ENCODE assay signal across 1 cellular context in genomic region chr1:199959033-199959774, GRCh38.
TF ChIP-seq lines count a peak whose summit lies in the region.

No MANE protein-coding gene starts in this region.

TF ChIP-seq in K562, 482 proteins besides CTCF, POLR2A, EP300 and RAD21 (continued from another document):
- TF ChIP-seq STAT6 (CRISPR knock-in tag; IDR thresholded peaks at IDR 0.05) (no peak), RNF219 (CRISPR knock-in tag; IDR thresholded peaks at IDR 0.05) (no peak), DPF2 (IDR thresholded peaks at IDR 0.05) (0 out of 2 replicates have a peak, but pooled peaks have one; percentile 13), MTA2 (IDR thresholded peaks at IDR 0.05; ENCODE audit: low read depth) (no peak), ETV1 (tag; conservative IDR thresholded peaks at IDR 0.05; ENCODE audit: low read depth) (no peak), RFX1 (IDR thresholded peaks at IDR 0.05) (no peak), KDM1A (IDR thresholded peaks at IDR 0.05) (no peak), ZNF318 (IDR thresholded peaks at IDR 0.05; ENCODE audit: borderline replicate concordance in 1 of 2, low read depth in 1 of 2) (no peak)
